23 cellular contexts compared by ENCODE assay signal in genomic region chr4:41859106-41859505, GRCh38.
"Had no signal": no experiment of that assay in that cellular context is flagged by ENCODE, and none has a peak within 500 bp of the region (broad histone marks: within the 10 kb centered on the region; RNA-seq: fewer than 3 reads in every experiment).

No MANE protein-coding gene starts in this region.

- H3K4me3 ChIP-seq: colonic mucosa, esophagus squamous epithelium, gastrocnemius medialis, heart right ventricle, left lung, lower lobe of right lung, mucosa of descending colon had no signal

- ATAC-seq: effector memory CD8-positive, alpha-beta T cell; esophagus mucosa; gastrocnemius medialis; heart right ventricle; left cardiac atrium; left lung; left ventricle myocardium superior; lower lobe of right lung; mucosa of descending colon had no signal

- H3K27ac ChIP-seq: colonic mucosa, epithelial cell of prostate, esophagus squamous epithelium, gastrocnemius medialis, heart right ventricle, left lung, lower lobe of right lung had no signal

- H3K27me3 ChIP-seq: colonic mucosa had no signal

- H3K9me3 ChIP-seq: colonic mucosa, esophagus squamous epithelium, gastrocnemius medialis, heart right ventricle, left lung, lower lobe of right lung, mucosa of descending colon had no signal

- H3K36me3 ChIP-seq: colonic mucosa, esophagus squamous epithelium, gastrocnemius medialis, heart right ventricle, left lung, lower lobe of right lung had no signal

- H3K4me1 ChIP-seq: colonic mucosa, esophagus squamous epithelium, gastrocnemius medialis, heart right ventricle, left lung, lower lobe of right lung had no signal

- DNase-seq: colonic mucosa; cortex of kidney; effector CD8-positive, alpha-beta T cell; effector memory CD8-positive, alpha-beta T cell; endodermal cell; erythroblast; esophagus squamous epithelium; foreskin fibroblast; foreskin melanocyte; gastrocnemius medialis; glutamatergic neuron; head of caudate nucleus; heart right ventricle; hippocampal formation; left cardiac atrium; left lung; left ventricle myocardium superior; lower lobe of right lung; mesenchymal stem cell; mucosa of descending colon; naive B cell had no signal
